In the genomic region with DNA sequence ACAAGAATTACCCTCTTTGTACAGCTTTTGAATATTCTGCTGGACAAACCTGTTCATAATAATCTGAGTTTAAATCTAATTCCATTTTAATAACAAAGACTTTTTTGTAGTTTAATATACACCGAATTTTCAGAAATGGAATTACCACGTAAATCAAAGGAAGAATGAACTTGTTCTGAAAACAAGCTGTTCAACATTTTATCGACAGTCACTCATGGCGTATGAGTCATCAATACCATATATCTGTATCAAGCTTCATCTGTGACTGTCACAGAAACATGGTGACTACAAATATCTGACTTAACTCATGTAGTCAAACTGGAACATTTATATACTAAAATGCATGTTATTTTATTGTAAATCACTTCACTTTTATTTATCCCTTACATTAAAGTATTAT, we compare ENCODE assay signal across 17 cellular contexts.
DNase-seq lines count a peak whose midpoint lies in the region; ATAC-seq, FAIRE-seq and TF ChIP-seq lines count a peak whose summit lies in the region.
"Had no signal": no experiment of that assay in that cellular context is flagged by ENCODE, and none has a peak within 500 bp of the region (broad histone marks: within the 10 kb centered on the region; RNA-seq: fewer than 3 reads in every experiment).

No MANE protein-coding gene starts in this region.

- no peaks in the 10 kb centered on the region for H4K20me1 ChIP-seq in IMR-90 (ENCODE audit: insufficient read depth, low read length)

- no peaks in the 10 kb centered on the region for H3K9me3 Mint-ChIP-seq in central memory CD8-positive, alpha-beta T cell
- H3K9me3 Mint-ChIP-seq in activated CD8-positive, alpha-beta T cell treated with anti-CD3 and anti-CD28 coated beads for 36 hours: no peaks in the 10 kb centered on the region
- H3K9me3 Mint-ChIP-seq: CD4-positive, alpha-beta T cell; GM23338; HFFc6 had no signal

- intact Hi-C loops in IMR-90 (cut with micrococcal nuclease) (no loop called here), lower leg skin (cut with DNase I; ENCODE audit: low total_unique reads) (no loop called here)
- intact Hi-C loops in activated CD8-positive, alpha-beta T cell treated with anti-CD3 and anti-CD28 coated beads for 36 hours (cut with micrococcal nuclease): no loop called here

- in situ Hi-C loops in IMR-90 (cut with MboI; ENCODE audit: low sequenced_read_pairs): no loop called here

- TF ChIP-seq RAD21 in A549 (conservative IDR thresholded peaks at IDR 0.05 in 1 of 2, IDR thresholded peaks at IDR 0.05 in 1 of 2) (no peak), IMR-90 (IDR thresholded peaks at IDR 0.05; ENCODE audit: low read length) (no peak)

- POLR2A ChIA-PET in A549 (lab: Yijun Ruan, JAX): no interaction called here
- POLR2A ChIA-PET in IMR-90 (lab: Charles Lee; ENCODE audit: unreplicated experiment): no interaction called here
- POLR2A ChIA-PET in activated CD8-positive, alpha-beta T cell treated with anti-CD3 and anti-CD28 coated beads for 36 hours (lab: Charles Lee): no interaction called here

- H2AK5ac ChIP-seq in IMR-90 (ENCODE audit: low read depth, low read length): no peak overlapping the region
- no peak overlapping the region for H2AK5ac ChIP-seq in trophoblast cell (ENCODE audit: low read length)

- TF ChIP-seq CTCF in A549 (IDR thresholded peaks at IDR 0.05): no peak
- TF ChIP-seq CTCF in IMR-90 (conservative IDR thresholded peaks at IDR 0.05; ENCODE audit: low read depth, low read length): no peak
- no peak for TF ChIP-seq CTCF in lower leg skin (IDR thresholded peaks at IDR 0.05)
- no peak for TF ChIP-seq CTCF in activated CD8-positive, alpha-beta T cell treated with anti-CD3 and anti-CD28 coated beads for 36 hours (IDR thresholded peaks at IDR 0.05)

- no peak overlapping the region for H4K91ac ChIP-seq in IMR-90 (ENCODE audit: insufficient read depth, low read depth, low read length)
- peak overlapping the region; percentile 2 for H4K91ac ChIP-seq in trophoblast cell (ENCODE audit: low read depth, low read length)

- H3K79me2 ChIP-seq in trophoblast cell (ENCODE audit: control insufficient read depth, insufficient read depth, low read length, poor library complexity): no peaks in the 10 kb centered on the region

- CTCF ChIA-PET in A549 (lab: Yijun Ruan, JAX): interaction anchor here (1.5 to 3.4 kb wide), 2 partner anchors 26 to 64 kb away, joined by 4 to 15 read pairs; no protein-coding TSS in a partner anchor
- CTCF ChIA-PET in IMR-90 (lab: Yijun Ruan, JAX): no interaction called here
- CTCF ChIA-PET in activated CD8-positive, alpha-beta T cell treated with anti-CD3 and anti-CD28 coated beads for 36 hours (lab: Charles Lee): interaction anchor here (1.0 kb wide), 1 partner anchor 64 kb away, joined by 3 read pairs; no protein-coding TSS in a partner anchor

- H3K9ac ChIP-seq in IMR-90 (ENCODE audit: low read depth, low read length) (no peak overlapping the region), trophoblast cell (ENCODE audit: low read length) (no peak overlapping the region)

- H4K8ac ChIP-seq in IMR-90 (ENCODE audit: low read depth in 2 of 2, low read length in 2 of 2) (no peak overlapping the region), trophoblast cell (ENCODE audit: low read depth, low read length) (no peak overlapping the region)

- no peak overlapping the region for H4K5ac ChIP-seq in IMR-90 (ENCODE audit: low read depth, low read length)

- ATAC-seq in A549 (no peak), IMR-90 (ENCODE audit: low read depth) (no peak)
- no peak for ATAC-seq in central memory CD8-positive, alpha-beta T cell (replicated peaks; ENCODE audit: extremely low read depth, poor library complexity, severe bottlenecking)
- no peak for ATAC-seq in activated CD8-positive, alpha-beta T cell treated with anti-CD3 and anti-CD28 coated beads for 36 hours
- ATAC-seq: GM12878, GM23338 had no signal

- H3K36me3 Mint-ChIP-seq in central memory CD8-positive, alpha-beta T cell (ENCODE audit: insufficient read depth): no peaks in the 10 kb centered on the region
- H3K36me3 Mint-ChIP-seq in activated CD8-positive, alpha-beta T cell treated with anti-CD3 and anti-CD28 coated beads for 36 hours (ENCODE audit: low read depth): peaks cover 2% of the 10 kb centered on the region

- no peak for TF ChIP-seq POLR2A in A549 (IDR thresholded peaks at IDR 0.05; ENCODE audit: low read length)
- TF ChIP-seq POLR2A in IMR-90 (IDR thresholded peaks at IDR 0.05; ENCODE audit: low read depth, low read length): no peak
- no peak for TF ChIP-seq POLR2A in lower leg skin (IDR thresholded peaks at IDR 0.05)

- H3K4me3 ChIP-seq in A549: no peak overlapping the region
- H3K4me3 ChIP-seq in IMR-90 (ENCODE audit: insufficient read depth, low read depth, low read length): no peak overlapping the region
- no peak overlapping the region for H3K4me3 ChIP-seq in trophoblast cell (ENCODE audit: low read depth, low read length)
- no peak overlapping the region for H3K4me3 ChIP-seq in lower leg skin (ENCODE audit: low read depth, poor library complexity, severe bottlenecking)
- H3K4me3 ChIP-seq: GM12878, GM23338, HAP-1 had no signal

- 91% methylated on average over 4 of the region's 4 CpGs for WGBS in A549 (ENCODE audit: missing lambda C conversion rate)
- WGBS in IMR-90 (ENCODE audit: extremely low coverage in 2 of 2, insufficient read length in 1 of 2), 2 experiments: no CpG with 5 or more reads among the region's 4 CpGs
- WGBS in trophoblast cell (ENCODE audit: extremely low coverage, insufficient coverage, insufficient read length): no CpG with 5 or more reads among the region's 4 CpGs
- 65 to 71% methylated on average over 4 of the region's 4 CpGs for WGBS in lower leg skin, 2 donors

- H3K4me2 ChIP-seq in A549: no peak overlapping the region
- H3K4me2 ChIP-seq in IMR-90 (ENCODE audit: low read depth, low read length): no peak overlapping the region
- H3K4me2 ChIP-seq in trophoblast cell (ENCODE audit: low read length): no peak overlapping the region
- H3K4me2 ChIP-seq: GM23338 had no signal

- H2BK12ac ChIP-seq in trophoblast cell (ENCODE audit: low read length): no peak overlapping the region

- H3K23ac ChIP-seq in IMR-90 (ENCODE audit: low read depth, low read length) (no peak overlapping the region), trophoblast cell (ENCODE audit: low read length) (no peak overlapping the region)

- dilution Hi-C loops in IMR-90 (cut with HindIII; ENCODE audit: low sequenced_read_pairs, unreplicated experiment): no loop called here

- H3K56ac ChIP-seq in IMR-90 (ENCODE audit: extremely low read depth, insufficient read depth, low read length): no peak overlapping the region

- H3K14ac ChIP-seq in IMR-90 (replicated peaks; ENCODE audit: low read depth, low read length) (no peak overlapping the region), trophoblast cell (ENCODE audit: low read length) (no peak overlapping the region)

- no peaks in the 10 kb centered on the region for H3K27me3 Mint-ChIP-seq in central memory CD8-positive, alpha-beta T cell
- no peaks in the 10 kb centered on the region for H3K27me3 Mint-ChIP-seq in activated CD8-positive, alpha-beta T cell treated with anti-CD3 and anti-CD28 coated beads for 36 hours
- H3K27me3 Mint-ChIP-seq: B cell; CD4-positive, alpha-beta T cell had no signal

- no peak overlapping the region for H4K12ac ChIP-seq in trophoblast cell (ENCODE audit: low read depth, low read length)

- H2BK20ac ChIP-seq in IMR-90 (ENCODE audit: low read depth, low read length): no peak overlapping the region

- H3K27ac Mint-ChIP-seq in central memory CD8-positive, alpha-beta T cell (ENCODE audit: low read depth): peak overlapping the region; percentile 24
- no peak overlapping the region for H3K27ac Mint-ChIP-seq in activated CD8-positive, alpha-beta T cell treated with anti-CD3 and anti-CD28 coated beads for 36 hours
- H3K27ac Mint-ChIP-seq: B cell; CD4-positive, alpha-beta T cell; GM23338; HFFc6 had no signal

- H3K27me3 ChIP-seq in IMR-90 (ENCODE audit: control insufficient read depth, insufficient read depth, low read length) (no peaks in the 10 kb centered on the region), trophoblast cell (ENCODE audit: insufficient read depth, low read length) (no peaks in the 10 kb centered on the region)

- H2AK9ac ChIP-seq in IMR-90 (replicated peaks; ENCODE audit: low read depth, low read length, poor library complexity): no peak overlapping the region

- H3K4ac ChIP-seq in IMR-90 (ENCODE audit: low read depth, low read length): no peak overlapping the region
- H3K4ac ChIP-seq in trophoblast cell (ENCODE audit: low read depth, low read length): no peak overlapping the region

- H3K27ac ChIP-seq in A549: no peak overlapping the region
- no peak overlapping the region for H3K27ac ChIP-seq in IMR-90 (ENCODE audit: insufficient read depth, low read length)
- H3K27ac ChIP-seq in trophoblast cell (ENCODE audit: low read depth, low read length): no peak overlapping the region

- H3K4me1 Mint-ChIP-seq in central memory CD8-positive, alpha-beta T cell: no peaks in the 10 kb centered on the region
- H3K4me1 Mint-ChIP-seq in activated CD8-positive, alpha-beta T cell treated with anti-CD3 and anti-CD28 coated beads for 36 hours (ENCODE audit: low read depth): peaks cover 20% of the 10 kb centered on the region
- H3K4me1 Mint-ChIP-seq: GM23338 had no signal

- BruUV-seq in IMR-90 (replicated peaks; lab: Mats Ljungman, UMichigan): no TSS peak

- no peak overlapping the region for H2BK5ac ChIP-seq in IMR-90 (ENCODE audit: low read depth, low read length, poor library complexity, severe bottlenecking)
- H2BK5ac ChIP-seq in trophoblast cell (ENCODE audit: low read depth, low read length, poor library complexity): no peak overlapping the region

- H2AFZ ChIP-seq in IMR-90 (replicated peaks; ENCODE audit: low read length, poor library complexity): no peak overlapping the region
- H2AFZ ChIP-seq in trophoblast cell (ENCODE audit: insufficient read depth, low read length, poor library complexity): no peak overlapping the region
- H2AFZ ChIP-seq: GM23338 had no signal

- H3K9me1 ChIP-seq in IMR-90 (ENCODE audit: insufficient read depth, low read length): no peaks in the 10 kb centered on the region

- H2BK15ac ChIP-seq in IMR-90 (ENCODE audit: low read depth, low read length): no peak overlapping the region

- H3K18ac ChIP-seq in IMR-90 (ENCODE audit: low read depth, low read length): no peak overlapping the region
- H3K18ac ChIP-seq in trophoblast cell (ENCODE audit: low read length): no peak overlapping the region

- H3K4me3 Mint-ChIP-seq in central memory CD8-positive, alpha-beta T cell: no peak overlapping the region
- H3K4me3 Mint-ChIP-seq in activated CD8-positive, alpha-beta T cell treated with anti-CD3 and anti-CD28 coated beads for 36 hours: no peak overlapping the region
- H3K4me3 Mint-ChIP-seq: B cell; CD4-positive, alpha-beta T cell; GM23338; HFFc6 had no signal

- FAIRE-seq in A549 (lab: Jason Lieb, UNC): peak; percentile 87
- FAIRE-seq: GM12878, GM18507 had no signal

- no peak overlapping the region for H2BK120ac ChIP-seq in IMR-90 (ENCODE audit: low read depth, low read length)
- H2BK120ac ChIP-seq in trophoblast cell (ENCODE audit: insufficient read depth, low read length, poor library complexity): no peak overlapping the region

- no peaks in the 10 kb centered on the region for H3K9me3 ChIP-seq in A549
- no peaks in the 10 kb centered on the region for H3K9me3 ChIP-seq in IMR-90 (ENCODE audit: control insufficient read depth, insufficient read depth, low read length)
- H3K9me3 ChIP-seq in trophoblast cell (ENCODE audit: insufficient read depth, low read depth, low read length): no peaks in the 10 kb centered on the region
- H3K9me3 ChIP-seq: HAP-1 had no signal

- H3K36me3 ChIP-seq in IMR-90 (ENCODE audit: control insufficient read depth, insufficient read depth, low read length) (no peaks in the 10 kb centered on the region), trophoblast cell (ENCODE audit: control insufficient read depth in 1 of 2, insufficient read depth in 2 of 2, low read length in 2 of 2) (no peaks in the 10 kb centered on the region)
- H3K36me3 ChIP-seq: HAP-1 had no signal

- DNase-seq in A549 (ENCODE audit: low read depth in 1 of 2, low spot score in 1 of 2) (no peak), IMR-90 (no peak), trophoblast cell (peak; percentile 58 to 93), lower leg skin (ENCODE audit: low spot score in 2 of 2) (no peak), H4 (ENCODE audit: low spot score) (no peak)
- DNase-seq in central memory CD8-positive, alpha-beta T cell (ENCODE audit: low spot score in 2 of 2): no peak
- DNase-seq in activated CD8-positive, alpha-beta T cell treated with anti-CD3 and anti-CD28 coated beads for 36 hours: no peak
- DNase-seq: C1 segment of cervical spinal cord; Calu3; CD4-positive, alpha-beta T cell; DMS79; HFFc6 had no signal

- H3K4me1 ChIP-seq in A549 (peaks cover 3% of the 10 kb centered on the region; the same call in 2 of the 3 replicates), IMR-90 (ENCODE audit: control insufficient read depth, insufficient read depth, low read length) (peaks cover 3% of the 10 kb centered on the region), trophoblast cell (ENCODE audit: control insufficient read depth in 1 of 2, insufficient read depth in 2 of 2, low read length in 2 of 2) (no peaks in the 10 kb centered on the region)

- H3K79me1 ChIP-seq in IMR-90 (ENCODE audit: low read depth in 1 of 2, low read length in 2 of 2) (peaks cover 4 to 8% of the 10 kb centered on the region in 2 experiments; a peak in 2 of 4 replicates), trophoblast cell (ENCODE audit: low read length) (no peaks in the 10 kb centered on the region)

- no peak for TF ChIP-seq EP300 in A549 (IDR thresholded peaks at IDR 0.05)

Comparison
In these comparisons a context has a peak if more than half of its experiments do, and no peak if none do; other contexts are left out.
1. DNase-seq: peak in trophoblast cell (2 of 2); none in A549 (0 of 2), IMR-90 (single experiment), central memory CD8-positive, alpha-beta T cell (0 of 2), lower leg skin (0 of 2), H4 (single experiment) and activated CD8-positive, alpha-beta T cell treated with anti-CD3 and anti-CD28 coated beads for 36 hours (single experiment).